ENCODE assay signal across 21 cellular contexts in the genomic region with DNA sequence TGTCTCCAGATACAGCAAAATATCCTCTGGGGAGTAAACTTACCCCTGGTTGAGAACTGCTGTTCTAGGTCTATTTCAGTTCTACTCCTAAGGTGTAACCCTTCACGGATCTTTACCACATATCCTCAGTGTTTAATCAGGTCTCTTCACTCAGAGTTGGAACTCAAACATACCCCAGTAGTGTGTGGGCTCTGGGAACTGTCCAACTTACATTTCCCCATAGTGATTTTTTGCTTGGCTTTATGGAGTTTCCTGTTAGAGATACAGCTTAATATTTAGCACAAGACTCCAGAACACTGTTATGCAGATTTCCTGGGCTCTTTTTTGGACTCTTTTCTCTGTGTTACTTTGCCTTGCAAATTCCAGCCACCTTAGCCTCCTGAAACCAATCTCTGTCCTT.
"Had no signal": no experiment of that assay in that cellular context is flagged by ENCODE, and none has a peak within 500 bp of the region (broad histone marks: within the 10 kb centered on the region; RNA-seq: fewer than 3 reads in every experiment).

No MANE protein-coding gene starts in this region.

- H3K27me3 Mint-ChIP-seq: progenitor cell of endocrine pancreas, type B pancreatic cell had no signal

- H3K4me3 Mint-ChIP-seq: type B pancreatic cell had no signal

- H3K4me1 ChIP-seq: gastrocnemius medialis, thyroid gland, uterus had no signal

- H3K27ac Mint-ChIP-seq: naive thymus-derived CD8-positive, alpha-beta T cell; progenitor cell of endocrine pancreas; type B pancreatic cell had no signal

- ATAC-seq: gastrocnemius medialis; heart right ventricle; mucosa of descending colon; naive thymus-derived CD8-positive, alpha-beta T cell; pancreas; right cardiac atrium had no signal

- H3K36me3 ChIP-seq: gastrocnemius medialis, heart right ventricle, pancreas, suprapubic skin, thyroid gland, uterus had no signal

- H3K4me3 ChIP-seq: dorsolateral prefrontal cortex, gastrocnemius medialis, heart right ventricle, mucosa of descending colon, pancreas, suprapubic skin, thyroid gland, uterus had no signal

- H3K9me3 ChIP-seq: gastrocnemius medialis, mucosa of descending colon, pancreas, suprapubic skin, thyroid gland, uterus had no signal

- H3K27me3 ChIP-seq: dorsolateral prefrontal cortex, gastrocnemius medialis, heart right ventricle, pancreas, suprapubic skin, thyroid gland, uterus had no signal

- H3K27ac ChIP-seq: dorsolateral prefrontal cortex, gastrocnemius medialis, heart right ventricle, pancreas, suprapubic skin, thyroid gland, uterus had no signal

- DNase-seq: cortex of kidney; dorsolateral prefrontal cortex; effector CD8-positive, alpha-beta T cell; gastrocnemius medialis; heart right ventricle; hypothalamus; kidney glomerular epithelial cell; mucosa of descending colon; naive thymus-derived CD8-positive, alpha-beta T cell; occipital lobe; pancreas; right cardiac atrium; small intestine; stimulated activated CD4-positive, alpha-beta T cell treated with anti-CD3 and anti-CD28 coated beads, Interleukin-12 subunit alpha, Interleukin-12 subunit beta, amount 100 ng/mL, for 4 hours; stimulated activated CD4-positive, alpha-beta T cell treated with anti-CD3 and anti-CD28 coated beads, Interleukin-2, amount 100 ng/mL, for 48 hours; stimulated activated naive CD4-positive, alpha-beta T cell treated with Interleukin-2 at 50 U/mL for 16 hours; thyroid gland; uterus had no signal
